ENCODE assay signal across 10 cellular contexts in genomic region chr1:225919906-225920305, GRCh38. TPM values are rescaled to one million over a fixed set of nuclear protein-coding genes. Genes with fewer than 3 reads are reported as not detected.
DNase-seq lines count a peak whose midpoint lies in the region; ATAC-seq and TF ChIP-seq lines count a peak whose summit lies in the region.
"Had no signal": no experiment of that assay in that cellular context is flagged by ENCODE, and none has a peak within 500 bp of the region (broad histone marks: within the 10 kb centered on the region; RNA-seq: fewer than 3 reads in every experiment).

No MANE protein-coding gene starts in this region.

- no peak for TF ChIP-seq POLR2A in breast epithelium (IDR thresholded peaks at IDR 0.05)

- H3K4me1 ChIP-seq in breast epithelium = peaks cover 0 to 19% of the 10 kb centered on the region in 2 donors

- no peaks in the 10 kb centered on the region for H3K36me3 ChIP-seq in breast epithelium

- no peaks in the 10 kb centered on the region for H3K9me3 ChIP-seq in breast epithelium

- ATAC-seq in GM21360 (IDR thresholded peaks at IDR 0.05; ENCODE audit: unreplicated experiment) = no peak
- ATAC-seq in HG03565 (IDR thresholded peaks at IDR 0.05; ENCODE audit: unreplicated experiment) = no peak

- H3K4me3 ChIP-seq in breast epithelium = no peak overlapping the region
- H3K4me3 ChIP-seq: PC-9 had no signal

- intact Hi-C loops in breast epithelium (cut with DNase I; ENCODE audit: low total_unique reads) = loop anchor here (2.0 to 5.0 kb wide), 3 partner anchors 38 to 303 kb away; partner anchors contain the start of gene TMEM63A

- TF ChIP-seq CTCF in breast epithelium (IDR thresholded peaks at IDR 0.05) = no peak

- H3K27ac ChIP-seq in breast epithelium = peak overlapping the region in 1 of 2 donors; percentile 38
- H3K27ac ChIP-seq: PC-9 had no signal

- peak; percentile 87 for DNase-seq in EL
- DNase-seq in NCI-H2196 treated with DMSO at 0.1 percent for 48 hours (lab: John Stamatoyannopoulos, UW; ENCODE audit: unreplicated experiment) = peak; percentile 66
- peak; percentile 67 to 89 for DNase-seq in breast epithelium (ENCODE audit: low spot score in 2 of 2)
- DNase-seq in midbrain (lab: John Stamatoyannopoulos, UW) = peak; percentile 92
- no peak for DNase-seq in activated effector memory CD4-positive, alpha-beta T cell treated with Interleukin-2 at 50 U/mL for 16 hours
- no peak for DNase-seq in SK-N-DZ (ENCODE audit: low spot score)
- DNase-seq: naive B cell had no signal

- H3K27me3 ChIP-seq in breast epithelium = no peaks in the 10 kb centered on the region

RNA-seq across cellular contexts. Expression of gene PYCR2, which starts 4.1 kb away (rescaled TPM):
- 10 to 100 TPM; 40.2 to 49.3 (median 47.9) TPM for total RNA-seq in breast epithelium
- 60.0 and 70.2 TPM in 2 replicates for polyA plus RNA-seq in SK-N-DZ (2014; cell fraction: cytosol; rRNA removed)
- 102 and 118 TPM in 2 replicates for polyA plus RNA-seq in SK-N-DZ (2014; cell fraction: nucleus; rRNA removed)

RNA-seq across cellular contexts. Expression of gene LEFTY2, which starts 21.1 kb away (rescaled TPM):
- total RNA-seq in breast epithelium = under 1 TPM in 2 of 3 donors, not detected in 1; 0.88 to 0.96 TPM
- polyA plus RNA-seq in SK-N-DZ (2014; cell fraction: cytosol; rRNA removed) = 1.4 and 2.0 TPM in 2 replicates
- polyA plus RNA-seq in SK-N-DZ (2014; cell fraction: nucleus; rRNA removed) = 0.38 and 0.92 TPM in 2 replicates
- total RNA-seq: PC-9 had no signal

RNA-seq across cellular contexts. Expression of gene LEFTY1, which starts 31.0 kb away (rescaled TPM):
- total RNA-seq in breast epithelium = under 1 TPM in 1 of 3 donors, not detected in 2; 0.48 TPM
- polyA plus RNA-seq in SK-N-DZ (2014; cell fraction: cytosol; rRNA removed) = not detected in 2 replicates
- not detected in 2 replicates for polyA plus RNA-seq in SK-N-DZ (2014; cell fraction: nucleus; rRNA removed)
- total RNA-seq: PC-9 had no signal

RNA-seq across cellular contexts. Expression of gene TMEM63A, which starts 37.7 kb away (rescaled TPM):
- total RNA-seq in breast epithelium = 10 to 100 TPM; 69.6 to 88.0 (median 80.6) TPM
- 0.13 and 1.2 TPM in 2 replicates for polyA plus RNA-seq in SK-N-DZ (2014; cell fraction: cytosol; rRNA removed)
- 0.49 and 1.0 TPM in 2 replicates for polyA plus RNA-seq in SK-N-DZ (2014; cell fraction: nucleus; rRNA removed)

Comparison
In these comparisons a context has a peak if more than half of its experiments do, and no peak if none do; other contexts are left out.
1. DNase-seq: peak in EL (single experiment), NCI-H2196 treated with DMSO at 0.1 percent for 48 hours (single experiment), breast epithelium (2 of 2) and midbrain (single experiment); none in activated effector memory CD4-positive, alpha-beta T cell treated with Interleukin-2 at 50 U/mL for 16 hours (single experiment) and SK-N-DZ (single experiment).